Comparison of ENCODE assay signal across 21 cellular contexts in genomic region chr22:29187831-29188230, GRCh38. TPM values are rescaled to one million over a fixed set of nuclear protein-coding genes. Genes with fewer than 3 reads are reported as not detected.
DNase-seq lines count a peak whose midpoint lies in the region; ATAC-seq, FAIRE-seq and TF ChIP-seq lines count a peak whose summit lies in the region.
"Had no signal": no experiment of that assay in that cellular context is flagged by ENCODE, and none has a peak within 500 bp of the region (broad histone marks: within the 10 kb centered on the region; RNA-seq: fewer than 3 reads in every experiment).

No MANE protein-coding gene starts in this region.

- no peak for FAIRE-seq in K562 (lab: Jason Lieb, UNC)
- FAIRE-seq: H1, HTR-8/SVneo had no signal

- POLR2A ChIA-PET in K562 (lab: Yijun Ruan, JAX): no interaction called here

- H3K27ac ChIP-seq in heart left ventricle (no peak overlapping the region), K562 (ENCODE audit: extremely low read depth, low read depth, low read length) (no peak overlapping the region), adrenal gland (no peak overlapping the region)
- H3K27ac ChIP-seq: KMS-11 had no signal

- H3K36me3 ChIP-seq in heart left ventricle (no peaks in the 10 kb centered on the region), K562 (ENCODE audit: control insufficient read depth, insufficient read depth, low read length) (no peaks in the 10 kb centered on the region), adrenal gland (replicated peaks in 1 of 2) (no peaks in the 10 kb centered on the region)
- H3K36me3 ChIP-seq: BE2C had no signal

- no peak for TF ChIP-seq EP300 in K562 (IDR thresholded peaks at IDR 0.05; ENCODE audit: low read length)

- H3K4me3 Mint-ChIP-seq in effector memory CD8-positive, alpha-beta T cell: no peak overlapping the region

- in situ Hi-C loops in K562 (cut with MboI): no loop called here

- H4K20me1 ChIP-seq in K562 (replicated peaks; ENCODE audit: control insufficient read depth, insufficient read depth, low read length): no peaks in the 10 kb centered on the region

- intact Hi-C loops in cardiac septum (cut with DNase I) (no loop called here), heart left ventricle (cut with DNase I) (no loop called here), K562 (cut with micrococcal nuclease) (no loop called here), adrenal gland (cut with DNase I) (no loop called here)

- CTCF ChIA-PET in K562 (lab: Yijun Ruan, JAX; ENCODE audit: low intra/inter-chr PET ratio): no interaction called here

- H3K27me3 ChIP-seq in heart left ventricle: no peaks in the 10 kb centered on the region
- no peaks in the 10 kb centered on the region for H3K27me3 ChIP-seq in K562 (ENCODE audit: control insufficient read depth in 2 of 2, insufficient read depth in 2 of 2, low read length in 2 of 2)
- H3K27me3 ChIP-seq in adrenal gland: no peaks in the 10 kb centered on the region
- H3K27me3 ChIP-seq: BE2C had no signal

- H3K9me3 ChIP-seq in heart left ventricle (no peaks in the 10 kb centered on the region), K562 (replicated peaks; ENCODE audit: control insufficient read depth, insufficient read depth, low read depth, low read length) (no peaks in the 10 kb centered on the region), adrenal gland (replicated peaks in 1 of 3) (no peaks in the 10 kb centered on the region)
- H3K9me3 ChIP-seq: BE2C had no signal

- TF ChIP-seq CTCF in heart left ventricle (IDR thresholded peaks at IDR 0.05): no peak
- no peak for TF ChIP-seq CTCF in K562 (IDR thresholded peaks at IDR 0.05 in 2 of 3, conservative IDR thresholded peaks at IDR 0.05 in 1 of 3; ENCODE audit: insufficient read depth in 2 of 3, low read depth in 1 of 3, low read length in 3 of 3)
- TF ChIP-seq CTCF in adrenal gland (IDR thresholded peaks at IDR 0.05): no peak

- no peaks in the 10 kb centered on the region for H3K79me2 ChIP-seq in K562 (ENCODE audit: control insufficient read depth, insufficient read depth, low read length)

- H3K27me3 Mint-ChIP-seq in effector memory CD8-positive, alpha-beta T cell: peaks cover 0 to 6% of the 10 kb centered on the region in 2 donors

- no peak overlapping the region for H3K27ac Mint-ChIP-seq in effector memory CD8-positive, alpha-beta T cell
- H3K27ac Mint-ChIP-seq: CD4-positive, CD25-positive, alpha-beta regulatory T cell had no signal

- H3K4me1 Mint-ChIP-seq in effector memory CD8-positive, alpha-beta T cell (ENCODE audit: low read depth in 2 of 2): no peaks in the 10 kb centered on the region
- H3K4me1 Mint-ChIP-seq: CD4-positive, CD25-positive, alpha-beta regulatory T cell had no signal

- ATAC-seq in heart left ventricle (no peak), K562 (no peak)
- no peak for ATAC-seq in effector memory CD8-positive, alpha-beta T cell (replicated peaks)

- H3K4me1 ChIP-seq in heart left ventricle (no peaks in the 10 kb centered on the region), K562 (replicated peaks in 1 of 2; ENCODE audit: control insufficient read depth in 2 of 2, insufficient read depth in 2 of 2, low read length in 2 of 2) (peaks cover 2 to 10% of the 10 kb centered on the region in 2 experiments; a peak in 3 of 5 replicates), adrenal gland (replicated peaks in 1 of 2) (no peaks in the 10 kb centered on the region)
- H3K4me1 ChIP-seq: BE2C had no signal

- no peaks in the 10 kb centered on the region for H3K9me1 ChIP-seq in K562 (ENCODE audit: control insufficient read depth, insufficient read depth, low read length)

- BruUV-seq in K562 (replicated peaks; lab: Mats Ljungman, UMichigan): no TSS peak

- 67 to 88% (median 84%) methylated on average over 1 to 7 of the region's 7 CpGs for WGBS in heart left ventricle, 4 donors
- 87% methylated on average over 5 of the region's 7 CpGs for WGBS in K562 (ENCODE audit: insufficient coverage, low coverage, missing lambda C conversion rate)
- WGBS in adrenal gland, 4 donors: 85 to 88% (median 87%) methylated on average over 6 to 7 of the region's 7 CpGs; no CpG with 5 or more reads in 1 of the 4 donors

- no peak overlapping the region for H2AFZ ChIP-seq in K562 (ENCODE audit: low read depth, low read length)

- no peak overlapping the region for H3K4me3 ChIP-seq in heart left ventricle
- no peak overlapping the region for H3K4me3 ChIP-seq in K562
- no peak overlapping the region for H3K4me3 ChIP-seq in adrenal gland

- H3K4me2 ChIP-seq in K562 (ENCODE audit: insufficient read depth, low read length): no peak overlapping the region
- H3K4me2 ChIP-seq: KMS-11 had no signal

- peak; percentile 54 for DNase-seq in cardiac septum (ENCODE audit: low spot score)
- DNase-seq in heart left ventricle: no peak
- no peak for DNase-seq in K562 (ENCODE audit: extremely low read depth in 1 of 4, low spot score in 3 of 4)
- DNase-seq in iPS-NIHi7 (ENCODE audit: extremely low spot score): peak; percentile 8
- no peak for DNase-seq in effector memory CD8-positive, alpha-beta T cell
- no peak for DNase-seq in adrenal gland
- no peak for DNase-seq in hypothalamus (lab: John Stamatoyannopoulos, UW)
- DNase-seq in SW480 (ENCODE audit: low spot score): no peak
- DNase-seq: BE2C; CD4-positive, CD25-positive, alpha-beta regulatory T cell; DND-41; NCI-H1105; NCI-H146; NCI-H2029; NCI-H226; NCI-H526; Right ventricle myocardium superior had no signal

- H3K9ac ChIP-seq in K562 (ENCODE audit: insufficient read depth in 1 of 2, low read depth in 2 of 2, low read length in 2 of 2): no peak overlapping the region
- H3K9ac ChIP-seq: KMS-11 had no signal

- no peaks in the 10 kb centered on the region for H3K9me3 Mint-ChIP-seq in effector memory CD8-positive, alpha-beta T cell

- no peaks in the 10 kb centered on the region for H3K36me3 Mint-ChIP-seq in effector memory CD8-positive, alpha-beta T cell (ENCODE audit: insufficient read depth)
- H3K36me3 Mint-ChIP-seq: CD4-positive, CD25-positive, alpha-beta regulatory T cell had no signal

- TF ChIP-seq POLR2A in heart left ventricle (IDR thresholded peaks at IDR 0.05) (no peak), K562 (conservative IDR thresholded peaks at IDR 0.05) (no peak), adrenal gland (IDR thresholded peaks at IDR 0.05) (no peak)

- no peak for TF ChIP-seq RAD21 in K562 (CRISPR knock-in tag; conservative IDR thresholded peaks at IDR 0.05 in 1 of 2, IDR thresholded peaks at IDR 0.05 in 1 of 2)

TF ChIP-seq in K562, 482 proteins besides CTCF, POLR2A, EP300 and RAD21:
- TF ChIP-seq ZBTB7A (IDR thresholded peaks at IDR 0.05; ENCODE audit: borderline replicate concordance, control insufficient read depth, low read depth, low read length): no peak
- 0 out of 2 replicates have a peak, but pooled peaks have one; percentile 20 for TF ChIP-seq POLR2G (IDR thresholded peaks at IDR 0.05; ENCODE audit: low read depth, low read length)

RNA-seq across cellular contexts. Expression of gene EMID1, which starts 17.9 kb away (rescaled TPM):
- total RNA-seq in cardiac septum (1.3 TPM), heart left ventricle (1 to 10 TPM in 2 of 9 donors, under 1 TPM in 6, not detected in 1; 0.16 to 1.5 (median 0.32) TPM), K562 (2014; rRNA removed) (5.5 and 6.9 TPM in 2 replicates), K562 (2014; rRNA removed; fragmentation: Illumina TruSeq; extraction: Trizol) (0.80 and 0.91 TPM in 2 replicates), K562 (2015; rRNA removed; fragmentation: Illumina TruSeq; extraction: Trizol) (3.0 TPM in 2 replicates), K562 (2021) (5.7 and 7.2 TPM in 2 replicates), adrenal gland (10 to 100 TPM; 12.7 to 70.9 (median 43.6) TPM)
- polyA plus RNA-seq in heart left ventricle (under 1 TPM in 1 of 2 donors, not detected in 1; 0.43 TPM), K562 (2011; rRNA removed) (2.7 and 3.0 TPM in 2 replicates), K562 (2014; fragmentation: Illumina TruSeq; extraction: Trizol) (1.6 and 2.6 TPM in 2 replicates), K562 (2014; fragmentation: Nextera tagmentation; extraction: Ambion mirVana) (under 1 TPM; 0.15 to 0.17 TPM), K562 (2014; rRNA removed) (4.9 and 6.9 TPM in 2 replicates), adrenal gland (10 to 100 TPM in 2 of 3 donors, 1 to 10 TPM in 1; 2.5 to 36.9 (median 35.2) TPM)
- total RNA-seq in K562 (2011; cell fraction: chromatin; rRNA removed; ENCODE audit: low replicate concordance): 9.5 and 19.2 TPM in 2 replicates
- total RNA-seq in K562 (2011; cell fraction: nucleolus; rRNA removed): 12.4 and 12.8 TPM in 2 replicates
- 11.4 and 13.8 TPM in 2 replicates for total RNA-seq in K562 (2011; cell fraction: nucleoplasm; rRNA removed)
- 2.8 and 9.9 TPM in 2 replicates for polyA plus RNA-seq in K562 (2011; cell fraction: cytosol; rRNA removed)
- polyA plus RNA-seq in K562 (2011; cell fraction: nucleus; rRNA removed): 4.6 and 10.5 TPM in 2 replicates
- 5.3 and 46.5 TPM in 2 replicates for polyA plus RNA-seq in K562 (2012)
- polyA minus RNA-seq in K562 (2011; rRNA and poly(A)+ RNA removed): 1.1 and 2.6 TPM in 2 replicates
- polyA minus RNA-seq in K562 (2011; cell fraction: cytosol; rRNA and poly(A)+ RNA removed): 1.0 and 2.4 TPM in 2 replicates
- 4.3 and 5.3 TPM in 2 replicates for polyA minus RNA-seq in K562 (2011; cell fraction: nucleus; rRNA and poly(A)+ RNA removed)
- total RNA-seq: A172 had no signal

Comparison
In these comparisons a context has a peak if more than half of its experiments do, and no peak if none do; other contexts are left out.
1. DNase-seq: peak in cardiac septum (single experiment) and iPS-NIHi7 (single experiment); none in heart left ventricle (0 of 5), K562 (0 of 4), effector memory CD8-positive, alpha-beta T cell (0 of 3), adrenal gland (0 of 7), hypothalamus (0 of 51) and SW480 (single experiment).